Comparison of ENCODE assay signal across 24 cellular contexts in genomic region chr15:49473031-49473430, GRCh38. TPM values are rescaled to one million over a fixed set of nuclear protein-coding genes. Genes with fewer than 3 reads are reported as not detected.
"Had no signal": no experiment of that assay in that cellular context is flagged by ENCODE, and none has a peak within 500 bp of the region (broad histone marks: within the 10 kb centered on the region; RNA-seq: fewer than 3 reads in every experiment).

No MANE protein-coding gene starts in this region.

- H3K4me1 ChIP-seq: vagina had no signal

- H3K4me2 ChIP-seq: smooth muscle cell had no signal

- H3K4me3 ChIP-seq: esophagus muscularis mucosa, heart right ventricle, lower lobe of right lung, smooth muscle cell, vagina had no signal

- DNase-seq: activated CD8-positive, alpha-beta memory T cell treated with anti-CD3 and anti-CD28 coated beads for 24 hours; activated CD8-positive, alpha-beta memory T cell treated with anti-CD3 and anti-CD28 coated beads, Interleukin-2, amount 50 U/mL, for 4 hours; activated naive CD4-positive, alpha-beta T cell treated with Interleukin-2 at 50 U/mL for 16 hours; activated naive CD8-positive, alpha-beta T cell treated with anti-CD3 and anti-CD28 coated beads for 36 hours; activated T-cell treated with anti-CD3 and anti-CD28 coated beads, Interleukin-2, amount 50 U/mL, for 48 hours; central memory CD4-positive, alpha-beta T cell; effector memory CD8-positive, alpha-beta T cell; heart right ventricle; lower lobe of right lung; naive B cell; nucleus accumbens; posterior cingulate gyrus; stimulated activated CD4-positive, alpha-beta T cell treated with anti-CD3 and anti-CD28 coated beads, Interleukin-15, amount 100 ng/mL, for 24 hours; T1000; trophoblast cell had no signal

- H3K27ac ChIP-seq: heart right ventricle, lower lobe of right lung, vagina had no signal

- H3K27me3 ChIP-seq: esophagus muscularis mucosa, heart right ventricle, vagina had no signal

- H3K9me3 ChIP-seq: esophagus muscularis mucosa, heart right ventricle, lower lobe of right lung, vagina had no signal

- ATAC-seq: effector memory CD8-positive, alpha-beta T cell; heart right ventricle; left lobe of liver; lower lobe of right lung; sciatic nerve; stimulated activated memory B cell treated with anti-CD40 and anti-IgM and Interleukin-4, amounts not matched to agents 10 μg/mL and 1 μg/mL and 100 μg/mL, for 72 hours; WTC11 had no signal

- H3K36me3 ChIP-seq: esophagus muscularis mucosa, heart right ventricle, lower lobe of right lung, vagina had no signal

RNA-seq across cellular contexts. Expression of gene FGF7, which starts 50.0 kb away (rescaled TPM):
- total RNA-seq: activated naive CD8-positive, alpha-beta T cell treated with anti-CD3 and anti-CD28 coated beads for 36 hours; dermis microvascular lymphatic vessel endothelial cell; kidney epithelial cell had no signal
